ENCODE assay signal across 1 cellular context in the genomic region with DNA sequence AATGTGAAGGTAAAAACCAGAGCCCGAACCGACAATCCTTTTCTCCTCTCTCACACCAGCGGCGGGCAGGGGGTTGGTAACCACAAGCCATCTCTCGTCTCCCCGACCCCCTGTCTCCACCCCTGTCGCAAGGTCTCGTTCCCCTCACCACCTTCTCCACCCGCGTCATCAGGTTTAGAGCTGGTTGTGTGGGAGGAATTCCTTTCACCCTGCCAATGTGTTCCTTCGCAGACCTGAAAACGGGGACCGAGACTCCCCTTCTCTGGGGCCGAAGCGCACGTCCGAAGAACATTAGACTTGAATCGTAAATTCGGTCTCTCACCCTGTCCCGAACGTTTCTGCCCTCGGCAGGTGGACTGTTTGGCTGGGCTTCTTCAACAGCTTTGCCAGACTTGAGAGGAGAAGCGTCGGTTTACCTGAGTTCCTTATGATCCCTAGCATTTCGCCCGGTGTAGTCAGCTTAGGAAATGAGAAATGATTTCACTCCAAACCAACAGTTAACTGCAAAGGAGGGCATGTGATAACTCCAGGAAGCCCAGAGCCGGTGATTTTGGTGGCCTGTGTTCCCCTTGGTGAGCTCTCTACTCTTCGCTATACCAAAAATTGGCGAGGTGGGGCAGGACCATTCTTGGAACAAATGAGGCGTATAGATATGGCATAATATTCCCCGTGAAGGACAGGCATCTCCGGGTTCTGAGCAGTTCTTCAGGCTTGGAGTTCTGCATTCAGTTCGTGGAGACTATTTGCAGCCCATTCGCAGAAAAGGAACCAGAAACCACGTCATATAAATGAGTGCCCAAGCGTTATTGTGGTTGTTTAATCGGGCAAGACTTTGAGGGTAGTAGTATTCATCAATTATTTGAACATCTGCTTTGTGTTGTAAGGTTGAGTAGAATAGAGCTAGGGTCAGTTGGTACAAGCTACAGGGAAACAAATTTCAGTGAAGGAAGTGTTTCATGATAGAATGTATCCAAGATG.
A peak's percentile ranks its signal among the peaks of the same experiment; 100 is the strongest.
TF ChIP-seq lines count a peak whose summit lies in the region.

No MANE protein-coding gene starts in this region.

TF ChIP-seq in H1, 55 proteins besides CTCF, POLR2A, EP300 and RAD21:
- TF ChIP-seq TCF12 (IDR thresholded peaks at IDR 0.05; ENCODE audit: low read depth, low read length) (no peak), HDAC6 (IDR thresholded peaks at IDR 0.05; ENCODE audit: low read depth, low read length) (no peak), RXRA (IDR thresholded peaks at IDR 0.05; ENCODE audit: insufficient read depth, low read depth, low read length) (no peak), CBX8 (IDR thresholded peaks at IDR 0.05; ENCODE audit: borderline replicate concordance, low read depth, low read length) (no peak), CEBPB (IDR thresholded peaks at IDR 0.05; ENCODE audit: low read depth, low read length) (no peak), KDM4A (IDR thresholded peaks at IDR 0.05; ENCODE audit: low read depth, low read length, severe bottlenecking) (peak; percentile 17), JUND (IDR thresholded peaks at IDR 0.05; ENCODE audit: low read length) (no peak), BCL11A (IDR thresholded peaks at IDR 0.05; ENCODE audit: low read depth in 2 of 2, low read length in 2 of 2) (no peak), FOSL1 (IDR thresholded peaks at IDR 0.05; ENCODE audit: insufficient read depth, low read depth, low read length) (no peak), CHD2 (IDR thresholded peaks at IDR 0.05; ENCODE audit: low read length) (no peak), POLR2AphosphoS5 (IDR thresholded peaks at IDR 0.05; ENCODE audit: low read depth, low read length) (no peak), ZNF274 (IDR thresholded peaks at IDR 0.05; ENCODE audit: borderline replicate concordance, extremely low read depth, low read length) (no peak), RFX5 (IDR thresholded peaks at IDR 0.05; ENCODE audit: borderline replicate concordance, low read depth, low read length) (no peak), NRF1 (IDR thresholded peaks at IDR 0.05; ENCODE audit: low read depth, low read length) (no peak), SUZ12 (IDR thresholded peaks at IDR 0.05; ENCODE audit: low read length) (0 out of 2 replicates have a peak, but pooled peaks have one; percentile 12), TBP (IDR thresholded peaks at IDR 0.05; ENCODE audit: low read depth, low read length) (no peak), PHF8 (conservative IDR thresholded peaks at IDR 0.05; ENCODE audit: low read depth, low read length) (0 out of 2 replicates have a peak, but pooled peaks have one; percentile 20), SP1 (IDR thresholded peaks at IDR 0.05; ENCODE audit: low read depth, low read length) (no peak), RNF2 (IDR thresholded peaks at IDR 0.05; ENCODE audit: borderline replicate concordance, low read depth, low read length, missing control alignments, poor library complexity, severe bottlenecking) (no peak), CTBP2 (IDR thresholded peaks at IDR 0.05; ENCODE audit: borderline replicate concordance, insufficient read depth, insufficient read length, low read length) (no peak), GTF2F1 (IDR thresholded peaks at IDR 0.05; ENCODE audit: borderline replicate concordance, low read depth, low read length) (no peak), RBBP5 (IDR thresholded peaks at IDR 0.05; ENCODE audit: borderline replicate concordance, low read depth, low read length) (no peak), E2F6 (IDR thresholded peaks at IDR 0.05) (no peak), SP4 (IDR thresholded peaks at IDR 0.05; ENCODE audit: low read length) (no peak), SAP30 (IDR thresholded peaks at IDR 0.05; ENCODE audit: insufficient read depth, insufficient replicate concordance, low read length) (no peak), MAFK (IDR thresholded peaks at IDR 0.05; ENCODE audit: low read depth, low read length) (no peak), TAF1 (IDR thresholded peaks at IDR 0.05; ENCODE audit: low read depth, low read length) (no peak), ASH2L (IDR thresholded peaks at IDR 0.05; ENCODE audit: low read length) (peak; percentile 25), BRCA1 (IDR thresholded peaks at IDR 0.05; ENCODE audit: low read depth, low read length) (no peak), SIN3A (conservative IDR thresholded peaks at IDR 0.05 in 1 of 2, IDR thresholded peaks at IDR 0.05 in 1 of 2; ENCODE audit: low read depth in 1 of 2, low read length in 2 of 2) (peak in 1 of 2 experiments; percentile 14; a peak in 1 of 4 replicates), GABPA (IDR thresholded peaks at IDR 0.05; ENCODE audit: borderline replicate concordance, insufficient read depth, low read length) (no peak), SIX5 (IDR thresholded peaks at IDR 0.05; ENCODE audit: low read depth, low read length) (no peak), SP2 (IDR thresholded peaks at IDR 0.05; ENCODE audit: low read length) (no peak), MAX (IDR thresholded peaks at IDR 0.05) (no peak), TAF7 (optimal IDR thresholded peaks at IDR 0.05; ENCODE audit: borderline replicate concordance, low read depth, low read length) (no peak), ATF2 (IDR thresholded peaks at IDR 0.05; ENCODE audit: low read length) (no peak), NANOG (IDR thresholded peaks at IDR 0.05; ENCODE audit: insufficient read depth, low read depth, low read length, poor library complexity, severe bottlenecking) (no peak), EZH2 (IDR thresholded peaks at IDR 0.05; ENCODE audit: low read depth, low read length, severe bottlenecking) (no peak), HDAC2 (IDR thresholded peaks at IDR 0.05; ENCODE audit: borderline replicate concordance in 1 of 2, low read depth in 2 of 2, low read length in 2 of 2) (0 out of 4 replicates have a peak, but pooled peaks of 1 of the 2 experiments have one; percentile 2), YY1 (IDR thresholded peaks at IDR 0.05; ENCODE audit: low read depth, low read length) (no peak), KDM1A (IDR thresholded peaks at IDR 0.05; ENCODE audit: borderline replicate concordance, low read length) (no peak)
- TF ChIP-seq, protein P1, sequence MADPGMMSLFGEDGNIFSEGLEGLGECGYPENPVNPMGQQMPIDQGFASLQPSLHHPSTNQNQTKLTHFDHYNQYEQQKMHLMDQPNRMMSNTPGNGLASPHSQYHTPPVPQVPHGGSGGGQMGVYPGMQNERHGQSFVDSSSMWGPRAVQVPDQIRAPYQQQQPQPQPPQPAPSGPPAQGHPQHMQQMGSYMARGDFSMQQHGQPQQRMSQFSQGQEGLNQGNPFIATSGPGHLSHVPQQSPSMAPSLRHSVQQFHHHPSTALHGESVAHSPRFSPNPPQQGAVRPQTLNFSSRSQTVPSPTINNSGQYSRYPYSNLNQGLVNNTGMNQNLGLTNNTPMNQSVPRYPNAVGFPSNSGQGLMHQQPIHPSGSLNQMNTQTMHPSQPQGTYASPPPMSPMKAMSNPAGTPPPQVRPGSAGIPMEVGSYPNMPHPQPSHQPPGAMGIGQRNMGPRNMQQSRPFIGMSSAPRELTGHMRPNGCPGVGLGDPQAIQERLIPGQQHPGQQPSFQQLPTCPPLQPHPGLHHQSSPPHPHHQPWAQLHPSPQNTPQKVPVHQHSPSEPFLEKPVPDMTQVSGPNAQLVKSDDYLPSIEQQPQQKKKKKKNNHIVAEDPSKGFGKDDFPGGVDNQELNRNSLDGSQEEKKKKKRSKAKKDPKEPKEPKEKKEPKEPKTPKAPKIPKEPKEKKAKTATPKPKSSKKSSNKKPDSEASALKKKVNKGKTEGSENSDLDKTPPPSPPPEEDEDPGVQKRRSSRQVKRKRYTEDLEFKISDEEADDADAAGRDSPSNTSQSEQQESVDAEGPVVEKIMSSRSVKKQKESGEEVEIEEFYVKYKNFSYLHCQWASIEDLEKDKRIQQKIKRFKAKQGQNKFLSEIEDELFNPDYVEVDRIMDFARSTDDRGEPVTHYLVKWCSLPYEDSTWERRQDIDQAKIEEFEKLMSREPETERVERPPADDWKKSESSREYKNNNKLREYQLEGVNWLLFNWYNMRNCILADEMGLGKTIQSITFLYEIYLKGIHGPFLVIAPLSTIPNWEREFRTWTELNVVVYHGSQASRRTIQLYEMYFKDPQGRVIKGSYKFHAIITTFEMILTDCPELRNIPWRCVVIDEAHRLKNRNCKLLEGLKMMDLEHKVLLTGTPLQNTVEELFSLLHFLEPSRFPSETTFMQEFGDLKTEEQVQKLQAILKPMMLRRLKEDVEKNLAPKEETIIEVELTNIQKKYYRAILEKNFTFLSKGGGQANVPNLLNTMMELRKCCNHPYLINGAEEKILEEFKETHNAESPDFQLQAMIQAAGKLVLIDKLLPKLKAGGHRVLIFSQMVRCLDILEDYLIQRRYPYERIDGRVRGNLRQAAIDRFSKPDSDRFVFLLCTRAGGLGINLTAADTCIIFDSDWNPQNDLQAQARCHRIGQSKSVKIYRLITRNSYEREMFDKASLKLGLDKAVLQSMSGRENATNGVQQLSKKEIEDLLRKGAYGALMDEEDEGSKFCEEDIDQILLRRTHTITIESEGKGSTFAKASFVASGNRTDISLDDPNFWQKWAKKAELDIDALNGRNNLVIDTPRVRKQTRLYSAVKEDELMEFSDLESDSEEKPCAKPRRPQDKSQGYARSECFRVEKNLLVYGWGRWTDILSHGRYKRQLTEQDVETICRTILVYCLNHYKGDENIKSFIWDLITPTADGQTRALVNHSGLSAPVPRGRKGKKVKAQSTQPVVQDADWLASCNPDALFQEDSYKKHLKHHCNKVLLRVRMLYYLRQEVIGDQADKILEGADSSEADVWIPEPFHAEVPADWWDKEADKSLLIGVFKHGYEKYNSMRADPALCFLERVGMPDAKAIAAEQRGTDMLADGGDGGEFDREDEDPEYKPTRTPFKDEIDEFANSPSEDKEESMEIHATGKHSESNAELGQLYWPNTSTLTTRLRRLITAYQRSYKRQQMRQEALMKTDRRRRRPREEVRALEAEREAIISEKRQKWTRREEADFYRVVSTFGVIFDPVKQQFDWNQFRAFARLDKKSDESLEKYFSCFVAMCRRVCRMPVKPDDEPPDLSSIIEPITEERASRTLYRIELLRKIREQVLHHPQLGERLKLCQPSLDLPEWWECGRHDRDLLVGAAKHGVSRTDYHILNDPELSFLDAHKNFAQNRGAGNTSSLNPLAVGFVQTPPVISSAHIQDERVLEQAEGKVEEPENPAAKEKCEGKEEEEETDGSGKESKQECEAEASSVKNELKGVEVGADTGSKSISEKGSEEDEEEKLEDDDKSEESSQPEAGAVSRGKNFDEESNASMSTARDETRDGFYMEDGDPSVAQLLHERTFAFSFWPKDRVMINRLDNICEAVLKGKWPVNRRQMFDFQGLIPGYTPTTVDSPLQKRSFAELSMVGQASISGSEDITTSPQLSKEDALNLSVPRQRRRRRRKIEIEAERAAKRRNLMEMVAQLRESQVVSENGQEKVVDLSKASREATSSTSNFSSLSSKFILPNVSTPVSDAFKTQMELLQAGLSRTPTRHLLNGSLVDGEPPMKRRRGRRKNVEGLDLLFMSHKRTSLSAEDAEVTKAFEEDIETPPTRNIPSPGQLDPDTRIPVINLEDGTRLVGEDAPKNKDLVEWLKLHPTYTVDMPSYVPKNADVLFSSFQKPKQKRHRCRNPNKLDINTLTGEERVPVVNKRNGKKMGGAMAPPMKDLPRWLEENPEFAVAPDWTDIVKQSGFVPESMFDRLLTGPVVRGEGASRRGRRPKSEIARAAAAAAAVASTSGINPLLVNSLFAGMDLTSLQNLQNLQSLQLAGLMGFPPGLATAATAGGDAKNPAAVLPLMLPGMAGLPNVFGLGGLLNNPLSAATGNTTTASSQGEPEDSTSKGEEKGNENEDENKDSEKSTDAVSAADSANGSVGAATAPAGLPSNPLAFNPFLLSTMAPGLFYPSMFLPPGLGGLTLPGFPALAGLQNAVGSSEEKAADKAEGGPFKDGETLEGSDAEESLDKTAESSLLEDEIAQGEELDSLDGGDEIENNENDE (IDR thresholded peaks at IDR 0.05; ENCODE audit: insufficient replicate concordance, low read length) = no peak
